In genomic region chr16:73794936-73795335, GRCh38 we compare ENCODE assay signal across 27 cellular contexts.
DNase-seq lines count a peak whose midpoint lies in the region; ATAC-seq and TF ChIP-seq lines count a peak whose summit lies in the region.
"Had no signal": no experiment of that assay in that cellular context is flagged by ENCODE, and none has a peak within 500 bp of the region (broad histone marks: within the 10 kb centered on the region; RNA-seq: fewer than 3 reads in every experiment).

No MANE protein-coding gene starts in this region.

- H3K27ac ChIP-seq in AG04450 (ENCODE audit: low read depth, low read length) = peak overlapping the region; percentile 11
- peak overlapping the region in 4 of 10 donors; percentile 10 to 75 (median 35) for H3K27ac ChIP-seq in heart right ventricle
- H3K27ac ChIP-seq in psoas muscle = no peak overlapping the region
- H3K27ac ChIP-seq: esophagus muscularis mucosa, RWPE1 had no signal

- H3K27me3 ChIP-seq in AG04450 (ENCODE audit: control insufficient read depth, insufficient read depth, low read length) (peaks cover 2% of the 10 kb centered on the region), heart right ventricle (peaks cover 0 to 3% (median 0%) of the 10 kb centered on the region in 7 donors), psoas muscle (ENCODE audit: insufficient read depth in 3 of 3, low read length in 2 of 3) (no peaks in the 10 kb centered on the region)
- H3K27me3 ChIP-seq: esophagus muscularis mucosa had no signal

- WGBS in heart right ventricle, 2 donors = 37 to 49% methylated on average over 3 of the region's 3 CpGs
- WGBS in psoas muscle, 3 donors = 5% methylated on average over 3 of the region's 3 CpGs

- TF ChIP-seq CTCF in AG04450 (IDR thresholded peaks at IDR 0.05; ENCODE audit: low read depth, low read length) (no peak), heart right ventricle (IDR thresholded peaks at IDR 0.05) (no peak), psoas muscle (IDR thresholded peaks at IDR 0.05) (no peak)

- DNase-seq in AG04450 (ENCODE audit: low read depth, low spot score) (no peak), NCI-H524 treated with DMSO at 0.1 percent for 48 hours (lab: John Stamatoyannopoulos, UW) (peak; percentile 8), heart right ventricle (peak; percentile 20 to 35), psoas muscle (peak; percentile 47 to 78), dedifferentiated amniotic fluid mesenchymal stem cell (ENCODE audit: extremely low spot score) (no peak), HUDEP-2 (lab: John Stamatoyannopoulos, UW; ENCODE audit: unreplicated experiment in 76 of 76) (no peak), islet precursor cell (no peak)
- DNase-seq: activated CD4-positive, alpha-beta T cell treated with anti-CD3 and anti-CD28 coated beads for 36 hours; activated naive CD4-positive, alpha-beta T cell treated with Interleukin-2 at 50 U/mL for 16 hours; activated T-cell treated with anti-CD3 and anti-CD28 coated beads, Interleukin-2, amount 50 U/mL, for 4 hours; amniotic stem cell; cortex of kidney; endodermal cell; GDM1; Karpas-422; kidney glomerular epithelial cell; MV-4-11; naive B cell; NCI-H146; NCI-H748 treated with DMSO at 0.1 percent for 48 hours; occipital lobe; SK-N-SH; stimulated activated CD4-positive, alpha-beta T cell treated with anti-CD3 and anti-CD28 coated beads, Interleukin-15, amount 100 ng/mL, for 24 hours; T-helper 2 cell had no signal

- H3K36me3 ChIP-seq in heart right ventricle (no peaks in the 10 kb centered on the region), psoas muscle (ENCODE audit: insufficient read depth in 1 of 2, low read depth in 1 of 2) (no peaks in the 10 kb centered on the region)
- H3K36me3 ChIP-seq: esophagus muscularis mucosa had no signal

- intact Hi-C loops in heart right ventricle (cut with DNase I) = no loop called here
- intact Hi-C loops in psoas muscle (cut with DNase I) = no loop called here

- H3K4me1 ChIP-seq in heart right ventricle (peaks cover 0 to 29% (median 4%) of the 10 kb centered on the region in 9 donors), psoas muscle (peaks cover 39% of the 10 kb centered on the region)

- ATAC-seq in heart right ventricle (peak; percentile 41 to 92 (median 79)), psoas muscle (peak; percentile 84 to 93 (median 88)), HG02759 (IDR thresholded peaks at IDR 0.05; ENCODE audit: unreplicated experiment) (no peak)
- ATAC-seq: activated CD4-positive, alpha-beta T cell treated with anti-CD3 and anti-CD28 coated beads for 36 hours; activated T-cell treated with anti-CD3 and anti-CD28 coated beads, Interleukin-2, amount 50 U/mL, for 4 hours had no signal

- no peaks in the 10 kb centered on the region; the same call in 1 of the 2 replicates for H3K9me3 ChIP-seq in AG04450 (ENCODE audit: control insufficient read depth, insufficient read depth, low read length)
- peaks cover 0 to 4% (median 0%) of the 10 kb centered on the region in 11 donors for H3K9me3 ChIP-seq in heart right ventricle
- no peaks in the 10 kb centered on the region for H3K9me3 ChIP-seq in psoas muscle
- H3K9me3 ChIP-seq: esophagus muscularis mucosa, SK-N-SH had no signal

- CTCF ChIA-PET in AG04450 (lab: Charles Lee) = no interaction called here

- POLR2A ChIA-PET in AG04450 (lab: Yijun Ruan, JAX) = no interaction called here

- H3K4me3 ChIP-seq in AG04450 (ENCODE audit: low read depth, low read length) (no peak overlapping the region), heart right ventricle (no peak overlapping the region), psoas muscle (no peak overlapping the region)
- H3K4me3 ChIP-seq: esophagus muscularis mucosa had no signal

Comparison
In these comparisons a context has a peak if more than half of its experiments do, and no peak if none do; other contexts are left out.
1. DNase-seq: peak in NCI-H524 treated with DMSO at 0.1 percent for 48 hours (single experiment), heart right ventricle (2 of 2) and psoas muscle (2 of 2); none in AG04450 (single experiment), dedifferentiated amniotic fluid mesenchymal stem cell (single experiment), HUDEP-2 (0 of 76) and islet precursor cell (single experiment).